13 cellular contexts compared by ENCODE assay signal in genomic region chr14:39912192-39913100, GRCh38.
DNase-seq lines count a peak whose midpoint lies in the region; ATAC-seq and TF ChIP-seq lines count a peak whose summit lies in the region.
"Had no signal": no experiment of that assay in that cellular context is flagged by ENCODE, and none has a peak within 500 bp of the region (broad histone marks: within the 10 kb centered on the region; RNA-seq: fewer than 3 reads in every experiment).

No MANE protein-coding gene starts in this region.

- no peaks in the 10 kb centered on the region for H3K36me3 ChIP-seq in left ventricle myocardium inferior
- H3K36me3 ChIP-seq: upper lobe of left lung had no signal

- peak overlapping the region; percentile 67 for H3K27ac Mint-ChIP-seq in activated naive CD8-positive, alpha-beta T cell treated with anti-CD3 and anti-CD28 coated beads for 36 hours
- H3K27ac Mint-ChIP-seq in activated naive CD8-positive, alpha-beta T cell treated with anti-CD3 and anti-CD28 coated beads, Interleukin-2, amount 50 U/mL, for 24 hours = no peak overlapping the region
- H3K27ac Mint-ChIP-seq: HFFc6 had no signal

- H3K4me3 Mint-ChIP-seq in activated naive CD8-positive, alpha-beta T cell treated with anti-CD3 and anti-CD28 coated beads for 36 hours = no peak overlapping the region
- no peak overlapping the region for H3K4me3 Mint-ChIP-seq in activated naive CD8-positive, alpha-beta T cell treated with anti-CD3 and anti-CD28 coated beads, Interleukin-2, amount 50 U/mL, for 24 hours
- H3K4me3 Mint-ChIP-seq: HFFc6 had no signal

- no peak overlapping the region for H3K4me3 ChIP-seq in left ventricle myocardium inferior
- H3K4me3 ChIP-seq: upper lobe of left lung had no signal

- intact Hi-C loops in left ventricle myocardium inferior (cut with micrococcal nuclease) = no loop called here

- no peak for DNase-seq in activated naive CD8-positive, alpha-beta T cell treated with anti-CD3 and anti-CD28 coated beads for 36 hours
- no peak for DNase-seq in activated naive CD8-positive, alpha-beta T cell treated with anti-CD3 and anti-CD28 coated beads, Interleukin-2, amount 50 U/mL, for 24 hours
- DNase-seq in DMS 273 (lab: John Stamatoyannopoulos, UW; ENCODE audit: unreplicated experiment) (no peak), left ventricle myocardium inferior (no peak), amygdala (lab: John Stamatoyannopoulos, UW) (no peak)
- no peak for DNase-seq in effector CD8-positive, alpha-beta T cell (lab: John Stamatoyannopoulos, UW)
- DNase-seq: foreskin melanocyte, HFFc6, left ventricle myocardium superior, MV-4-11, upper lobe of left lung had no signal

- no peaks in the 10 kb centered on the region for H3K9me3 ChIP-seq in left ventricle myocardium inferior (replicated peaks)
- H3K9me3 ChIP-seq: upper lobe of left lung had no signal

- H3K27me3 ChIP-seq in left ventricle myocardium inferior (ENCODE audit: low read depth) = no peaks in the 10 kb centered on the region
- H3K27me3 ChIP-seq: upper lobe of left lung had no signal

- H3K27me3 Mint-ChIP-seq in activated naive CD8-positive, alpha-beta T cell treated with anti-CD3 and anti-CD28 coated beads for 36 hours = no peaks in the 10 kb centered on the region
- H3K27me3 Mint-ChIP-seq in activated naive CD8-positive, alpha-beta T cell treated with anti-CD3 and anti-CD28 coated beads, Interleukin-2, amount 50 U/mL, for 24 hours = no peaks in the 10 kb centered on the region

- H3K27ac ChIP-seq in left ventricle myocardium inferior (replicated peaks) = no peak overlapping the region
- H3K27ac ChIP-seq: upper lobe of left lung had no signal

- no peak for TF ChIP-seq CTCF in left ventricle myocardium inferior (IDR thresholded peaks at IDR 0.05; ENCODE audit: borderline replicate concordance)

- no peaks in the 10 kb centered on the region for H3K9me3 Mint-ChIP-seq in activated naive CD8-positive, alpha-beta T cell treated with anti-CD3 and anti-CD28 coated beads for 36 hours
- H3K9me3 Mint-ChIP-seq in activated naive CD8-positive, alpha-beta T cell treated with anti-CD3 and anti-CD28 coated beads, Interleukin-2, amount 50 U/mL, for 24 hours = no peaks in the 10 kb centered on the region

- H3K4me1 Mint-ChIP-seq in activated naive CD8-positive, alpha-beta T cell treated with anti-CD3 and anti-CD28 coated beads for 36 hours = peaks cover 2% of the 10 kb centered on the region
- H3K4me1 Mint-ChIP-seq in activated naive CD8-positive, alpha-beta T cell treated with anti-CD3 and anti-CD28 coated beads, Interleukin-2, amount 50 U/mL, for 24 hours = peaks cover 3% of the 10 kb centered on the region

- H3K36me3 Mint-ChIP-seq in activated naive CD8-positive, alpha-beta T cell treated with anti-CD3 and anti-CD28 coated beads for 36 hours = no peaks in the 10 kb centered on the region
- H3K36me3 Mint-ChIP-seq in activated naive CD8-positive, alpha-beta T cell treated with anti-CD3 and anti-CD28 coated beads, Interleukin-2, amount 50 U/mL, for 24 hours (ENCODE audit: low read depth) = no peaks in the 10 kb centered on the region

- no peaks in the 10 kb centered on the region for H3K4me1 ChIP-seq in left ventricle myocardium inferior
- H3K4me1 ChIP-seq: upper lobe of left lung had no signal

- ATAC-seq in activated naive CD8-positive, alpha-beta T cell treated with anti-CD3 and anti-CD28 coated beads, Interleukin-2, amount 50 U/mL, for 24 hours = no peak
- ATAC-seq in GM21786 (IDR thresholded peaks at IDR 0.05; ENCODE audit: unreplicated experiment) (peak; percentile 82), HG03196 (IDR thresholded peaks at IDR 0.05; ENCODE audit: unreplicated experiment) (peak; percentile 90)
- ATAC-seq: left ventricle myocardium superior had no signal
